ENCODE assay signal across 8 cellular contexts in genomic region chr12:51424094-51424661, GRCh38. TPM values are rescaled to one million over a fixed set of nuclear protein-coding genes. Genes with fewer than 3 reads are reported as not detected.
DNase-seq lines count a peak whose midpoint lies in the region; ATAC-seq and TF ChIP-seq lines count a peak whose summit lies in the region.

No MANE protein-coding gene starts in this region.

- no peaks in the 10 kb centered on the region for H3K9me2 ChIP-seq in HCT116 (ENCODE audit: insufficient read depth)

- H3K4me2 ChIP-seq in HCT116 (ENCODE audit: low read length): peak overlapping the region; percentile 67; the same call in 1 of the 2 replicates

- H3K9me3 ChIP-seq in HCT116 (ENCODE audit: control insufficient read depth in 1 of 2, insufficient read depth in 1 of 2, low read depth in 1 of 2, low read length in 2 of 2): no peaks in the 10 kb centered on the region

- TF ChIP-seq POLR2A in HCT116 (IDR thresholded peaks at IDR 0.05; ENCODE audit: borderline replicate concordance, extremely low read depth, insufficient read depth, insufficient read length): no peak

- ATAC-seq in HCT116: no peak
- ATAC-seq in stimulated activated effector memory CD8-positive, alpha-beta T cell treated with anti-CD3 and anti-CD28 coated beads, Interleukin-12 subunit alpha, Interleukin-12 subunit beta, amount 100 ng/mL, for 72 hours: no peak
- no peak for ATAC-seq in GM19023 (IDR thresholded peaks at IDR 0.05; ENCODE audit: unreplicated experiment)
- ATAC-seq in GM19397 (IDR thresholded peaks at IDR 0.05; ENCODE audit: unreplicated experiment): no peak

- H3K36me3 ChIP-seq in HCT116 (ENCODE audit: control insufficient read depth in 1 of 2, insufficient read depth in 2 of 2, low read length in 2 of 2): no peaks in the 10 kb centered on the region

- H3K36me3 Mint-ChIP-seq in T-helper 2 cell treated with Interferon-gamma antibody and Interleukin-4, amounts not matched to agents 5 μg/mL and 100 μg/mL, for 36 hours (ENCODE audit: low read depth): no peaks in the 10 kb centered on the region
- no peaks in the 10 kb centered on the region for H3K36me3 Mint-ChIP-seq in stimulated activated effector memory CD8-positive, alpha-beta T cell treated with anti-CD3 and anti-CD28 coated beads, Interleukin-12 subunit alpha, Interleukin-12 subunit beta, amount 100 ng/mL, for 72 hours

- H3K79me2 ChIP-seq in HCT116 (ENCODE audit: insufficient read depth, low read length): no peaks in the 10 kb centered on the region

- TF ChIP-seq RAD21 in HCT116 (IDR thresholded peaks at IDR 0.05; ENCODE audit: low read depth): no peak

- RAD21 ChIA-PET in HCT116 (lab: Charles Lee; ENCODE audit: low non-redundant PET in 1 of 2, low total read pairs in 2 of 2, uncharacterized antibody in 2 of 2, unreplicated experiment in 2 of 2): interaction anchor here in 1 of 2 experiments (0.7 kb wide), 1 partner anchor 201 kb away, joined by 3 read pairs; no protein-coding TSS in a partner anchor

- CTCF ChIA-PET in HCT116 (lab: Charles Lee): interaction anchor here (1.2 to 5.5 kb wide), 3 partner anchors 108 to 400 kb away, joined by 5 to 54 read pairs (median 6); no protein-coding TSS in a partner anchor

- H3K4me3 ChIP-seq in HCT116 (replicated peaks in 1 of 2; ENCODE audit: low read depth in 1 of 2, low read length in 2 of 2): peak overlapping the region in 1 of 2 experiments; percentile 51; a peak in 1 of 4 replicates
- H3K4me3 ChIP-seq in foreskin fibroblast (ENCODE audit: low read depth in 1 of 2, low read length in 2 of 2): peak overlapping the region; percentile 71 to 73

- H2AFZ ChIP-seq in HCT116 (ENCODE audit: low read depth, low read length, poor library complexity, severe bottlenecking): peak overlapping the region; percentile 50

- peaks cover 7 to 9% of the 10 kb centered on the region in 2 experiments; a peak in 2 of 4 replicates for H3K4me1 ChIP-seq in HCT116 (ENCODE audit: control insufficient read depth in 1 of 2, insufficient read depth in 2 of 2, low read length in 2 of 2)

- no peaks in the 10 kb centered on the region for H3K9me3 Mint-ChIP-seq in T-helper 2 cell treated with Interferon-gamma antibody and Interleukin-4, amounts not matched to agents 5 μg/mL and 100 μg/mL, for 36 hours
- H3K9me3 Mint-ChIP-seq in stimulated activated effector memory CD8-positive, alpha-beta T cell treated with anti-CD3 and anti-CD28 coated beads, Interleukin-12 subunit alpha, Interleukin-12 subunit beta, amount 100 ng/mL, for 72 hours: no peaks in the 10 kb centered on the region

- TF ChIP-seq CTCF in HCT116 (IDR thresholded peaks at IDR 0.05 in 2 of 3, conservative IDR thresholded peaks at IDR 0.05 in 1 of 3; ENCODE audit: borderline replicate concordance in 1 of 3, insufficient read depth in 1 of 3, low read depth in 2 of 3, low read length in 2 of 3) (no peak), foreskin fibroblast (IDR thresholded peaks at IDR 0.05; ENCODE audit: low read depth, low read length) (no peak)

- no peak overlapping the region for H3K27ac ChIP-seq in HCT116 (ENCODE audit: low read depth, low read length)

- intact Hi-C loops in HCT116 (cut with micrococcal nuclease): no loop called here

- H3K27me3 Mint-ChIP-seq in T-helper 2 cell treated with Interferon-gamma antibody and Interleukin-4, amounts not matched to agents 5 μg/mL and 100 μg/mL, for 36 hours (ENCODE audit: low read depth): peaks cover 8% of the 10 kb centered on the region

- H4K20me1 ChIP-seq in HCT116 (ENCODE audit: insufficient read depth): no peaks in the 10 kb centered on the region

- no peak overlapping the region for H3K9ac ChIP-seq in HCT116 (ENCODE audit: low read length)

- POLR2A ChIA-PET in HCT116 (lab: Charles Lee): no interaction called here

- BruUV-seq in HCT116 (replicated peaks; lab: Mats Ljungman, UMichigan): no TSS peak

- peaks cover 25% of the 10 kb centered on the region for H3K4me1 Mint-ChIP-seq in T-helper 2 cell treated with Interferon-gamma antibody and Interleukin-4, amounts not matched to agents 5 μg/mL and 100 μg/mL, for 36 hours (ENCODE audit: low read depth)
- peaks cover 11% of the 10 kb centered on the region for H3K4me1 Mint-ChIP-seq in stimulated activated effector memory CD8-positive, alpha-beta T cell treated with anti-CD3 and anti-CD28 coated beads, Interleukin-12 subunit alpha, Interleukin-12 subunit beta, amount 100 ng/mL, for 72 hours

- H3K27me3 ChIP-seq in HCT116 (ENCODE audit: insufficient read depth, low read length): no peaks in the 10 kb centered on the region

- H3K27ac Mint-ChIP-seq in T-helper 2 cell treated with Interferon-gamma antibody and Interleukin-4, amounts not matched to agents 5 μg/mL and 100 μg/mL, for 36 hours: no peak overlapping the region
- H3K27ac Mint-ChIP-seq in stimulated activated effector memory CD8-positive, alpha-beta T cell treated with anti-CD3 and anti-CD28 coated beads, Interleukin-12 subunit alpha, Interleukin-12 subunit beta, amount 100 ng/mL, for 72 hours: no peak overlapping the region

- DNase-seq in HCT116 (ENCODE audit: low read depth, low spot score) (no peak), foreskin fibroblast (peak in 1 of 2 donors; percentile 28), DMS53 treated with DMSO at 0.1 percent for 48 hours (lab: John Stamatoyannopoulos, UW; ENCODE audit: unreplicated experiment) (no peak)
- no peak for DNase-seq in T-helper 2 cell treated with Interferon-gamma antibody and Interleukin-4, amounts not matched to agents 5 μg/mL and 100 μg/mL, for 36 hours (ENCODE audit: low spot score)
- no peak for DNase-seq in stimulated activated effector memory CD8-positive, alpha-beta T cell treated with anti-CD3 and anti-CD28 coated beads, Interleukin-12 subunit alpha, Interleukin-12 subunit beta, amount 100 ng/mL, for 72 hours (ENCODE audit: low spot score in 2 of 2)
- no peak for DNase-seq in stimulated activated CD4-positive, alpha-beta T cell treated with anti-CD3 and anti-CD28 coated beads, Interleukin-12 subunit alpha, Interleukin-12 subunit beta, amount 100 ng/mL, for 4 hours

- H3K4me3 Mint-ChIP-seq in T-helper 2 cell treated with Interferon-gamma antibody and Interleukin-4, amounts not matched to agents 5 μg/mL and 100 μg/mL, for 36 hours: peak overlapping the region; percentile 86
- H3K4me3 Mint-ChIP-seq in stimulated activated effector memory CD8-positive, alpha-beta T cell treated with anti-CD3 and anti-CD28 coated beads, Interleukin-12 subunit alpha, Interleukin-12 subunit beta, amount 100 ng/mL, for 72 hours: peak overlapping the region; percentile 74

TF ChIP-seq in HCT116, 20 proteins besides CTCF, POLR2A, EP300 and RAD21:
- TF ChIP-seq FOSL1 (IDR thresholded peaks at IDR 0.05; ENCODE audit: low read depth) (no peak), JUND (IDR thresholded peaks at IDR 0.05) (no peak), MAX (IDR thresholded peaks at IDR 0.05) (no peak), EZH2 (IDR thresholded peaks at IDR 0.05) (no peak), EGR1 (IDR thresholded peaks at IDR 0.05; ENCODE audit: low read depth) (no peak), ELF1 (IDR thresholded peaks at IDR 0.05; ENCODE audit: borderline replicate concordance, low read depth) (no peak)

RNA-seq across cellular contexts. Expression of gene SLC4A8, which starts 0.5 kb away (rescaled TPM):
- total RNA-seq in HCT116 (2021; ENCODE audit: unreplicated experiment): 1.4 TPM
- 0.40 and 0.75 TPM in 2 replicates for polyA plus RNA-seq in HCT116 (2012)

RNA-seq across cellular contexts. Expression of gene GALNT6, which starts 33.0 kb away (rescaled TPM):
- 16.4 TPM for total RNA-seq in HCT116 (2021; ENCODE audit: unreplicated experiment)
- polyA plus RNA-seq in HCT116 (2012): 8.8 and 11.0 TPM in 2 replicates
